12 cellular contexts compared by ENCODE assay signal in the genomic region with DNA sequence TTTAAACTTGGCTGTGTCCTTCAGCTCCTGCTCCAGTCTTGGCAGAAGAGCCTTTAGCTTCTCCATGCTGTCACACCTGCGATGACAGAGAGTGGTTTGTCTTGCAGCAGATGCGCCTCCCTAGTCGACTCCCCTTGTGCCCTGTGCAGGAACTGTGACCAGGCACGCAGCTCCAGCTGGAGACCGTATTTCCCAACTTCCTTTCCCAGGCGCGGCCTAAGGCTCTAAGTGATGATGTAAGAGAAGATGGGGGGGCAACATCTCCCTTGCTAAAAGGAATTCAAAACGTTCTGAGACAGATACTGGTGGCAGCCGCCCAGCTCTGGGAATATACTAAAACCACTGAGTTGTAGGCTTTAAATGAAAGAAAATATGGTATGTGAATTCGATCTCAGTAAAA. TPM values are rescaled to one million over a fixed set of nuclear protein-coding genes. Genes with fewer than 3 reads are reported as not detected.
A peak's percentile ranks its signal among the peaks of the same experiment; 100 is the strongest.
DNase-seq lines count a peak whose midpoint lies in the region; ATAC-seq and TF ChIP-seq lines count a peak whose summit lies in the region.
"Had no signal": no experiment of that assay in that cellular context is flagged by ENCODE, and none has a peak within 500 bp of the region (broad histone marks: within the 10 kb centered on the region; RNA-seq: fewer than 3 reads in every experiment).

No MANE protein-coding gene starts in this region.

- H3K9me3 ChIP-seq in OCI-LY7 (ENCODE audit: low read length), result no peaks in the 10 kb centered on the region

- no peak overlapping the region for H3K4me3 Mint-ChIP-seq in nephron progenitor cell
- H3K4me3 Mint-ChIP-seq in glutamatergic neuron (ENCODE audit: unreplicated experiment), result no peak overlapping the region
- H3K4me3 Mint-ChIP-seq: CD4-positive, alpha-beta memory T cell; T-helper 1 cell treated with Interleukin-12 subunit alpha and Interleukin-12 subunit beta and Interleukin-4 antibody, amounts not matched to agents 30 μg/mL and 1 μg/mL, for 36 hours had no signal

- H2AFZ ChIP-seq in OCI-LY7 (ENCODE audit: low read length), result no peak overlapping the region

- no peak for ATAC-seq in GM18505 (IDR thresholded peaks at IDR 0.05; ENCODE audit: unreplicated experiment)

- POLR2A ChIA-PET in RWPE1 (lab: Yijun Ruan, JAX; ENCODE audit: low non-redundant PET), result no interaction called here
- POLR2A ChIA-PET in OCI-LY7 (lab: Charles Lee), result no interaction called here

- H3K4me3 ChIP-seq in fibroblast of pulmonary artery (replicated peaks; ENCODE audit: low read depth, low read length) (no peak overlapping the region), OCI-LY7 (ENCODE audit: low read depth, low read length, poor library complexity, severe bottlenecking) (no peak overlapping the region)

- H3K27ac ChIP-seq in RWPE1 (peak overlapping the region; percentile 44), OCI-LY7 (ENCODE audit: low read depth, low read length, poor library complexity, severe bottlenecking) (no peak overlapping the region)

- CTCF ChIA-PET in RWPE1 (lab: Yijun Ruan, JAX), result no interaction called here
- CTCF ChIA-PET in OCI-LY7 (lab: Charles Lee; ENCODE audit: unreplicated experiment), result no interaction called here

- H3K27ac Mint-ChIP-seq in nephron progenitor cell (peak overlapping the region; percentile 15), glutamatergic neuron (ENCODE audit: unreplicated experiment) (no peak overlapping the region)
- H3K27ac Mint-ChIP-seq: CD4-positive, alpha-beta memory T cell; T-helper 1 cell treated with Interleukin-12 subunit alpha and Interleukin-12 subunit beta and Interleukin-4 antibody, amounts not matched to agents 30 μg/mL and 1 μg/mL, for 36 hours had no signal

- peaks cover 30% of the 10 kb centered on the region for H3K36me3 ChIP-seq in OCI-LY7 (ENCODE audit: insufficient read depth, low read length)

- H3K4me1 ChIP-seq in OCI-LY7 (ENCODE audit: insufficient read depth, low read length, poor library complexity, severe bottlenecking), result no peaks in the 10 kb centered on the region

- BruUV-seq in OCI-LY7 (replicated peaks; lab: Mats Ljungman, UMichigan), result no TSS peak

- no peaks in the 10 kb centered on the region for H3K27me3 Mint-ChIP-seq in nephron progenitor cell (ENCODE audit: low read depth, poor library complexity)
- peaks cover 2% of the 10 kb centered on the region for H3K27me3 Mint-ChIP-seq in glutamatergic neuron (ENCODE audit: unreplicated experiment)
- H3K27me3 Mint-ChIP-seq: CD4-positive, alpha-beta memory T cell had no signal

- peaks cover 4% of the 10 kb centered on the region for H3K9me3 Mint-ChIP-seq in nephron progenitor cell
- H3K9me3 Mint-ChIP-seq in glutamatergic neuron (ENCODE audit: unreplicated experiment), result peaks cover 2% of the 10 kb centered on the region
- H3K9me3 Mint-ChIP-seq: CD4-positive, alpha-beta memory T cell; T-helper 1 cell treated with Interleukin-12 subunit alpha and Interleukin-12 subunit beta and Interleukin-4 antibody, amounts not matched to agents 30 μg/mL and 1 μg/mL, for 36 hours had no signal

- peaks cover 18% of the 10 kb centered on the region for H3K4me1 Mint-ChIP-seq in nephron progenitor cell
- H3K4me1 Mint-ChIP-seq in glutamatergic neuron (ENCODE audit: low read depth, unreplicated experiment), result peaks cover 9% of the 10 kb centered on the region

- no peak for TF ChIP-seq POLR2A in GM18505 (IDR thresholded peaks at IDR 0.05; ENCODE audit: borderline replicate concordance, extremely low read depth, insufficient read depth, insufficient read length)

- intact Hi-C loops in OCI-LY7 (cut with micrococcal nuclease; ENCODE audit: unreplicated experiment), result no loop called here

- no peaks in the 10 kb centered on the region for H3K79me2 ChIP-seq in OCI-LY7 (ENCODE audit: insufficient read depth, low read depth, low read length)

- DNase-seq in ELR (ENCODE audit: low read depth), result peak; percentile 36
- peak; percentile 25 for DNase-seq in RWPE1 (ENCODE audit: low spot score)
- peak; percentile 91 for DNase-seq in fibroblast of pulmonary artery (ENCODE audit: low read depth)
- no peak for DNase-seq in nephron progenitor cell
- DNase-seq in stimulated activated CD4-positive, alpha-beta T cell treated with anti-CD3 and anti-CD28 coated beads, Interleukin-4, amount 100 ng/mL, for 4 hours, result no peak
- no peak for DNase-seq in OCI-LY7 (ENCODE audit: low spot score)
- no peak for DNase-seq in glutamatergic neuron
- DNase-seq: activated CD4-positive, alpha-beta T cell treated with anti-CD3 and anti-CD28 coated beads for 48 hours; CD4-positive, alpha-beta memory T cell; OCI-M1 had no signal

- H3K36me3 Mint-ChIP-seq in nephron progenitor cell (ENCODE audit: low read depth) (peaks cover 99% of the 10 kb centered on the region), glutamatergic neuron (ENCODE audit: unreplicated experiment) (peaks cover 11% of the 10 kb centered on the region)

- no peaks in the 10 kb centered on the region for H4K20me1 ChIP-seq in OCI-LY7 (ENCODE audit: insufficient read depth, low read length)

- no peak overlapping the region for H3K4me2 ChIP-seq in OCI-LY7 (ENCODE audit: low read length)

- H3K9me2 ChIP-seq in OCI-LY7 (ENCODE audit: insufficient read depth, low read length), result no peaks in the 10 kb centered on the region

- TF ChIP-seq CTCF in RWPE1 (conservative IDR thresholded peaks at IDR 0.05; ENCODE audit: low read depth) (no peak), fibroblast of pulmonary artery (IDR thresholded peaks at IDR 0.05; ENCODE audit: low read length, missing control alignments) (no peak), nephron progenitor cell (IDR thresholded peaks at IDR 0.05) (no peak), OCI-LY7 (conservative IDR thresholded peaks at IDR 0.05; ENCODE audit: low read length) (no peak), glutamatergic neuron (IDR thresholded peaks at IDR 0.05; ENCODE audit: partially characterized antibody, unreplicated experiment) (no peak)

RNA-seq across cellular contexts. Expression of a gene that starts 16.3 kb away (rescaled TPM):
- 9.2 and 13.4 TPM in 2 replicates for total RNA-seq in OCI-LY7 (2014; rRNA removed; shearing (Covaris generic))
- total RNA-seq in OCI-LY7 (2022) (12.8 and 16.5 TPM in 2 replicates), glutamatergic neuron (ENCODE audit: unreplicated experiment) (97.7 TPM)

RNA-seq across cellular contexts. Expression of a gene that starts 20.9 kb away (rescaled TPM):
- total RNA-seq in OCI-LY7 (2014; rRNA removed; shearing (Covaris generic)), result 0.95 and 2.5 TPM in 2 replicates
- 5.1 and 6.2 TPM in 2 replicates for total RNA-seq in OCI-LY7 (2022)
- 20.7 TPM for total RNA-seq in glutamatergic neuron (ENCODE audit: unreplicated experiment)

Comparison
In these comparisons a context has a peak if more than half of its experiments do, and no peak if none do; other contexts are left out.
1. DNase-seq: peak in ELR (single experiment), RWPE1 (single experiment) and fibroblast of pulmonary artery (single experiment); none in nephron progenitor cell (single experiment), stimulated activated CD4-positive, alpha-beta T cell treated with anti-CD3 and anti-CD28 coated beads, Interleukin-4, amount 100 ng/mL, for 4 hours (0 of 2), OCI-LY7 (single experiment) and glutamatergic neuron (single experiment).